ENCODE assay signal across 19 cellular contexts in the genomic region with DNA sequence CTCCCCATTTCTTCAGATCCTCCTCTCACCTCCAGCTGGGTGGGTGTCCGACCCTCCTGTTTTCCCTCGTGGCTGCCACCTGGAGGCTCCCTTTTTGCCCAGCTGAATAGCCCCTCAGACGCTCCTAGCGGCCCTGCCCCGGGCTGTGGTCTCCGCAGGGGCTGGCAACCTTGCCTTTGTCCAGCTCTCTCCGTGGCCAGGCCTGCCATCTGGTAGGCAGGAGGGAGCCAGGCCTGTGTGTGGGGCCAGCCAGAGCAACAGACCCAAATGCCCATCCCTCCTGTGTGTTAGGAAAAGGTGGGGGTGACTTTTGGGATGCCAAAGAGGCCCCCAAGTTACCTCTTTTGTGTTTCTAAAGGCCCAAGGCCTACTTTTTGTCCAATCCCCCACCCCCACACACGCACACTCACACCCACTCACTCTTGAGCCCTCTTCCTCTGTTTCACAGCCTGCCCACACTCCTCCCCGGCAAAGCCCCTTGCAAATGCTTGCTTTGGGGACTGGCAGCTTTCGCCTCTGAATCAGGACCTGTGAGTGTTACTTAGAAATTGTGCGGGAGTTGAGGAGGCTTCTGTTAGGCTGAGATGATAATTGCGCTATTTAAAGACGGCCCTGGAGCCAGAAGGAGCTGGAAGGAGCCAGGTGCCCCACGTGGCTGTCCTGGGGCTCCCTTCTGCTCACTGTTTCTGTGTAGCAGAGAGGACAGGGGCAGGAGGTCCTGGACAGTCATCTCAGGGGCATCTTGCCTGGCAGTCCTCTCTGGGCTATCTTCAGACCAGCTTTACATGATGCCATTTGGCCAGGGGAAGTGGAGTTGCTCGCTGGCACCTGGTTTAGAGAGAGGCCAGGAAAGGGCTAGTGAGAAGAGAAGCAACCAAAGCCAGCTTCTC. TPM values are rescaled to one million over a fixed set of nuclear protein-coding genes. Genes with fewer than 3 reads are reported as not detected.
A peak's percentile ranks its signal among the peaks of the same experiment; 100 is the strongest.
DNase-seq lines count a peak whose midpoint lies in the region; ATAC-seq and TF ChIP-seq lines count a peak whose summit lies in the region.
"Had no signal": no experiment of that assay in that cellular context is flagged by ENCODE, and none has a peak within 500 bp of the region (broad histone marks: within the 10 kb centered on the region; RNA-seq: fewer than 3 reads in every experiment).

No MANE protein-coding gene starts in this region.

- H3K4me1 Mint-ChIP-seq in natural killer cell treated with Interleukin-12 subunit alpha and Interleukin-12 subunit beta and Interleukin-15 and Interleukin-18, amount 100 ng/mL, for 72 hours (ENCODE audit: low read depth in 2 of 2), result peaks cover 0 to 8% of the 10 kb centered on the region in 2 donors
- peaks cover 6% of the 10 kb centered on the region in 2 donors for H3K4me1 Mint-ChIP-seq in natural killer cell

- no peak for TF ChIP-seq POLR2A in testis (IDR thresholded peaks at IDR 0.05)

- no peak overlapping the region for H3K4me3 Mint-ChIP-seq in natural killer cell treated with Interleukin-12 subunit alpha and Interleukin-12 subunit beta and Interleukin-15 and Interleukin-18, amount 100 ng/mL, for 72 hours
- H3K4me3 Mint-ChIP-seq in natural killer cell, result no peak overlapping the region
- H3K4me3 Mint-ChIP-seq: activated CD4-positive, alpha-beta T cell treated with anti-CD3 and anti-CD28 coated beads for 36 hours; activated CD8-positive, alpha-beta memory T cell treated with anti-CD3 and anti-CD28 coated beads, Interleukin-2, amount 10 ng/mL, durations not matched to agents 7 days and 5 days; CD8-positive, alpha-beta memory T cell had no signal

- 77 to 81% methylated on average over 15 of the region's 15 CpGs for WGBS in testis, 2 donors

- H3K36me3 Mint-ChIP-seq in natural killer cell treated with Interleukin-12 subunit alpha and Interleukin-12 subunit beta and Interleukin-15 and Interleukin-18, amount 100 ng/mL, for 72 hours, result no peaks in the 10 kb centered on the region
- H3K36me3 Mint-ChIP-seq in natural killer cell, result no peaks in the 10 kb centered on the region
- H3K36me3 Mint-ChIP-seq: CD8-positive, alpha-beta memory T cell had no signal

- H3K9me3 ChIP-seq in testis, result no peaks in the 10 kb centered on the region
- H3K9me3 ChIP-seq: mucosa of descending colon, pancreas, SK-N-SH had no signal

- no peaks in the 10 kb centered on the region for H3K27me3 ChIP-seq in testis
- H3K27me3 ChIP-seq: pancreas had no signal

- no peaks in the 10 kb centered on the region for H3K36me3 ChIP-seq in testis (ENCODE audit: low read depth, missing control alignments)
- H3K36me3 ChIP-seq: pancreas had no signal

- no peak overlapping the region for H3K27ac Mint-ChIP-seq in natural killer cell treated with Interleukin-12 subunit alpha and Interleukin-12 subunit beta and Interleukin-15 and Interleukin-18, amount 100 ng/mL, for 72 hours
- no peak overlapping the region for H3K27ac Mint-ChIP-seq in natural killer cell
- H3K27ac Mint-ChIP-seq: activated CD4-positive, alpha-beta T cell treated with anti-CD3 and anti-CD28 coated beads for 36 hours; activated CD8-positive, alpha-beta memory T cell treated with anti-CD3 and anti-CD28 coated beads, Interleukin-2, amount 10 ng/mL, durations not matched to agents 7 days and 5 days had no signal

- no peaks in the 10 kb centered on the region for H3K4me1 ChIP-seq in testis
- H3K4me1 ChIP-seq: pancreas had no signal

- ATAC-seq in natural killer cell treated with Interleukin-12 subunit alpha and Interleukin-12 subunit beta and Interleukin-15 and Interleukin-18, amount 100 ng/mL, for 72 hours, result no peak
- ATAC-seq in natural killer cell, result no peak
- ATAC-seq: activated CD4-positive, alpha-beta T cell treated with anti-CD3 and anti-CD28 coated beads for 36 hours; activated CD8-positive, alpha-beta memory T cell treated with anti-CD3 and anti-CD28 coated beads, Interleukin-2, amount 10 ng/mL, durations not matched to agents 7 days and 5 days; left colon; mucosa of descending colon; Panc1; pancreas had no signal

- intact Hi-C loops in natural killer cell (cut with micrococcal nuclease), result no loop called here
- intact Hi-C loops in testis (cut with DNase I; ENCODE audit: low total_unique reads), result no loop called here

- peaks cover 6% of the 10 kb centered on the region in 2 donors for H3K27me3 Mint-ChIP-seq in natural killer cell treated with Interleukin-12 subunit alpha and Interleukin-12 subunit beta and Interleukin-15 and Interleukin-18, amount 100 ng/mL, for 72 hours
- H3K27me3 Mint-ChIP-seq in natural killer cell (ENCODE audit: low read depth in 2 of 2), result peaks cover 8 to 13% of the 10 kb centered on the region in 2 donors
- H3K27me3 Mint-ChIP-seq: activated CD8-positive, alpha-beta memory T cell treated with anti-CD3 and anti-CD28 coated beads, Interleukin-2, amount 10 ng/mL, durations not matched to agents 7 days and 5 days had no signal

- H3K4me3 ChIP-seq in testis, result no peak overlapping the region
- H3K4me3 ChIP-seq: mucosa of descending colon, pancreas had no signal

- no peaks in the 10 kb centered on the region for H3K9me3 Mint-ChIP-seq in natural killer cell treated with Interleukin-12 subunit alpha and Interleukin-12 subunit beta and Interleukin-15 and Interleukin-18, amount 100 ng/mL, for 72 hours
- H3K9me3 Mint-ChIP-seq in natural killer cell, result no peaks in the 10 kb centered on the region
- H3K9me3 Mint-ChIP-seq: CD8-positive, alpha-beta memory T cell had no signal

- peak; percentile 52 for DNase-seq in natural killer cell treated with Interleukin-12 subunit alpha and Interleukin-12 subunit beta and Interleukin-15 and Interleukin-18, amount 100 ng/mL, for 72 hours (ENCODE audit: low spot score)
- DNase-seq in natural killer cell, result no peak
- peak in 5 of 61 donors; percentile 19 to 98 (median 61) for DNase-seq in caudate nucleus (lab: John Stamatoyannopoulos, UW)
- DNase-seq in mesenteric fat pad (ENCODE audit: low spot score), result peak; percentile 75
- DNase-seq in testis, result peak; percentile 12
- DNase-seq in NCI-H226, result no peak
- no peak for DNase-seq in inferior parietal cortex (ENCODE audit: extremely low spot score)
- DNase-seq in H4 (ENCODE audit: low spot score), result no peak
- DNase-seq: activated CD4-positive, alpha-beta T cell treated with anti-CD3 and anti-CD28 coated beads for 36 hours; activated CD8-positive, alpha-beta memory T cell treated with anti-CD3 and anti-CD28 coated beads, Interleukin-2, amount 10 ng/mL, durations not matched to agents 7 days and 5 days; CD8-positive, alpha-beta memory T cell; left colon; mucosa of descending colon; NCI-H1105 treated with DMSO at 0.1 percent for 48 hours; SK-N-SH; stimulated activated CD8-positive, alpha-beta memory T cell treated with anti-CD3 and anti-CD28 coated beads, Interleukin-4, amount 100 ng/mL, for 48 hours had no signal

- no peak for TF ChIP-seq CTCF in natural killer cell (IDR thresholded peaks at IDR 0.05)
- no peak for TF ChIP-seq CTCF in testis (IDR thresholded peaks at IDR 0.05)

- H3K27ac ChIP-seq in caudate nucleus (ENCODE audit: low read depth, low read length) (peak overlapping the region; percentile 21), testis (no peak overlapping the region)
- H3K27ac ChIP-seq: pancreas had no signal

RNA-seq across cellular contexts. Expression of a gene that starts 9.1 kb away (rescaled TPM):
- 10 to 100 TPM; 19.6 to 44.7 TPM for total RNA-seq in natural killer cell treated with Interleukin-12 subunit alpha and Interleukin-12 subunit beta and Interleukin-15 and Interleukin-18, amount 100 ng/mL, for 72 hours
- under 1 TPM; 0.18 to 0.88 (median 0.33) TPM for total RNA-seq in natural killer cell
- 0.55 TPM for total RNA-seq in mesenteric fat pad
- total RNA-seq in testis, result 10 to 100 TPM; 27.2 to 33.1 TPM
- polyA plus RNA-seq in testis (ENCODE audit: insufficient read depth, low read depth, low replicate concordance), result 6.6 TPM
- total RNA-seq in H4 (2014; rRNA removed; shearing (Covaris generic)), result 0.27 and 1.1 TPM in 2 replicates
- polyA plus RNA-seq: CD8-positive, alpha-beta memory T cell had no signal

RNA-seq across cellular contexts. Expression of a gene that starts 28.2 kb away (rescaled TPM):
- total RNA-seq in natural killer cell treated with Interleukin-12 subunit alpha and Interleukin-12 subunit beta and Interleukin-15 and Interleukin-18, amount 100 ng/mL, for 72 hours, result 10 to 100 TPM; 65.1 to 93.0 TPM
- total RNA-seq in natural killer cell, result 100 to 1,000 TPM; 127 to 147 (median 143) TPM
- 48.7 TPM for total RNA-seq in mesenteric fat pad
- total RNA-seq in testis, result 100 to 1,000 TPM; 129 to 135 TPM
- polyA plus RNA-seq in testis (ENCODE audit: insufficient read depth, low read depth, low replicate concordance), result 114 TPM
- 82.8 and 82.9 TPM in 2 replicates for total RNA-seq in H4 (2014; rRNA removed; shearing (Covaris generic))

RNA-seq across cellular contexts. Expression of a gene that starts 50.5 kb away (rescaled TPM):
- not detected for total RNA-seq in natural killer cell treated with Interleukin-12 subunit alpha and Interleukin-12 subunit beta and Interleukin-15 and Interleukin-18, amount 100 ng/mL, for 72 hours
- total RNA-seq in natural killer cell (not detected), mesenteric fat pad (not detected), testis (under 1 TPM; 0.25 to 0.47 TPM)
- 1.2 TPM for polyA plus RNA-seq in testis (ENCODE audit: insufficient read depth, low read depth, low replicate concordance)
- total RNA-seq in H4 (2014; rRNA removed; shearing (Covaris generic)), result not detected in 2 replicates
- total RNA-seq: activated CD4-positive, alpha-beta T cell treated with anti-CD3 and anti-CD28 coated beads for 36 hours; activated CD8-positive, alpha-beta memory T cell treated with anti-CD3 and anti-CD28 coated beads, Interleukin-2, amount 10 ng/mL, durations not matched to agents 7 days and 5 days; CD8-positive, alpha-beta memory T cell; HT1080; left colon; mucosa of descending colon; pancreas had no signal
- polyA plus RNA-seq: CD8-positive, alpha-beta memory T cell; SK-N-SH had no signal

Comparison
In these comparisons a context has a peak if more than half of its experiments do, and no peak if none do; other contexts are left out.
1. DNase-seq: peak in natural killer cell treated with Interleukin-12 subunit alpha and Interleukin-12 subunit beta and Interleukin-15 and Interleukin-18, amount 100 ng/mL, for 72 hours (single experiment), mesenteric fat pad (single experiment) and testis (single experiment); none in natural killer cell (single experiment), NCI-H226 (single experiment), inferior parietal cortex (single experiment) and H4 (single experiment).